In genomic region chr9:128203024-128203841, GRCh38 we compare ENCODE assay signal across 9 cellular contexts. TPM values are rescaled to one million over a fixed set of nuclear protein-coding genes. Genes with fewer than 3 reads are reported as not detected.
DNase-seq lines count a peak whose midpoint lies in the region; ATAC-seq, FAIRE-seq and TF ChIP-seq lines count a peak whose summit lies in the region.
"Had no signal": no experiment of that assay in that cellular context is flagged by ENCODE, and none has a peak within 500 bp of the region (broad histone marks: within the 10 kb centered on the region; RNA-seq: fewer than 3 reads in every experiment).

Gene DNM1, plus strand, starts transcription at chr9:128203379. Its CDS starts 92 bp downstream, at chr9:128203471.

- no peak for FAIRE-seq in HepG2 (lab: Jason Lieb, UNC)
- FAIRE-seq: A204.1 had no signal

- peak; percentile 40; the same call in 1 of the 2 replicates for TF ChIP-seq RAD21 in HepG2 (CRISPR knock-in tag; IDR thresholded peaks at IDR 0.05)

- H3K4me1 ChIP-seq in HepG2 (ENCODE audit: insufficient read depth, low read length), result peaks cover 51% of the 10 kb centered on the region

- H3K79me2 ChIP-seq in HepG2 (ENCODE audit: insufficient read depth, low read length), result no peaks in the 10 kb centered on the region

- peaks cover 6 to 24% of the 10 kb centered on the region in 2 experiments; a peak in 4 of 5 replicates for H3K27me3 ChIP-seq in HepG2 (ENCODE audit: control insufficient read depth in 1 of 2, insufficient read depth in 2 of 2, low read length in 2 of 2)

- WGBS in HepG2 (ENCODE audit: low lambda C conversion rate), result 3% methylated on average over 6 of the region's 91 CpGs

- in situ Hi-C loops in HepG2 (cut with HindIII; ENCODE audit: extremely low pct_ligation_motif_present, low pct_unique_long_range_greater_than_20kb), result no loop called here

- peak within 1 kb of the TSS; percentile 92 for H3K4me2 ChIP-seq in HepG2 (ENCODE audit: low read depth, low read length)

- no peaks in the 10 kb centered on the region for H3K9me3 Mint-ChIP-seq in activated CD4-positive, alpha-beta T cell treated with anti-CD3 and anti-CD28 coated beads, Interleukin-2, amount 10 ng/mL, durations not matched to agents 24 days and 14 days
- no peaks in the 10 kb centered on the region for H3K9me3 Mint-ChIP-seq in dendritic cell treated with granulocyte-macrophage colony-stimulating factor and Interleukin-4, amounts not matched to agents 40 ng/mL and 50 ng/mL, for 4 days

- TF ChIP-seq POLR2A in HepG2 (IDR thresholded peaks at IDR 0.05; ENCODE audit: insufficient read depth in 1 of 2, low read depth in 2 of 2, low read length in 2 of 2), result no peak

- H2AFZ ChIP-seq in HepG2 (ENCODE audit: low read length), result peak within 1 kb of the TSS; percentile 18

- ATAC-seq in HG02885 (IDR thresholded peaks at IDR 0.05; ENCODE audit: poor library complexity, unreplicated experiment) (peak; percentile 83), HepG2 (peak; percentile 82)

- no peaks in the 10 kb centered on the region for H3K9me3 ChIP-seq in HepG2 (ENCODE audit: low read length)

- CTCF ChIA-PET in HepG2 (lab: Yijun Ruan, JAX; ENCODE audit: low intra/inter-chr PET ratio, low total read pairs), result no interaction called here

- no peaks in the 10 kb centered on the region for H3K36me3 ChIP-seq in HepG2 (replicated peaks in 1 of 2; ENCODE audit: control insufficient read depth in 1 of 2, insufficient read depth in 2 of 2, low read length in 2 of 2)

- DNase-seq in DMS 273 (lab: John Stamatoyannopoulos, UW; ENCODE audit: unreplicated experiment) (peak; percentile 89), DMS 273 treated with DMSO at 0.1 percent for 48 hours (lab: John Stamatoyannopoulos, UW) (no peak), NCI-H2196 (lab: John Stamatoyannopoulos, UW; ENCODE audit: unreplicated experiment) (peak; percentile 81), HepG2 (ENCODE audit: low spot score) (no peak)
- DNase-seq in activated CD4-positive, alpha-beta T cell treated with anti-CD3 and anti-CD28 coated beads, Interleukin-2, amount 10 ng/mL, durations not matched to agents 24 days and 14 days, result peak; percentile 95
- DNase-seq in stimulated activated CD4-positive, alpha-beta T cell treated with anti-CD3 and anti-CD28 coated beads, Interleukin-2, amount 100 ng/mL, for 4 hours (ENCODE audit: low read depth), result peak; percentile 49

- peak within 1 kb of the TSS; percentile 64 for H3K27ac Mint-ChIP-seq in activated CD4-positive, alpha-beta T cell treated with anti-CD3 and anti-CD28 coated beads, Interleukin-2, amount 10 ng/mL, durations not matched to agents 24 days and 14 days
- H3K27ac Mint-ChIP-seq in dendritic cell treated with granulocyte-macrophage colony-stimulating factor and Interleukin-4, amounts not matched to agents 40 ng/mL and 50 ng/mL, for 4 days, result peak within 1 kb of the TSS; percentile 70

- TF ChIP-seq CTCF in HepG2 (CRISPR knock-in tag; IDR thresholded peaks at IDR 0.05), result peak; percentile 70

- H4K20me1 ChIP-seq in HepG2 (ENCODE audit: insufficient read depth, low read length), result no peaks in the 10 kb centered on the region

- no TSS peak for BruUV-seq in HepG2 (replicated peaks; lab: Mats Ljungman, UMichigan)

- intact Hi-C loops in activated CD4-positive, alpha-beta T cell treated with anti-CD3 and anti-CD28 coated beads, Interleukin-2, amount 10 ng/mL, durations not matched to agents 24 days and 14 days (cut with micrococcal nuclease), result loop anchor here (1.0 to 5.0 kb wide), 4 partner anchors 12 to 139 kb away; partner anchors contain the start of genes CIZ1, PTGES2 and SLC27A4
- intact Hi-C loops in dendritic cell treated with granulocyte-macrophage colony-stimulating factor and Interleukin-4, amounts not matched to agents 40 ng/mL and 50 ng/mL, for 4 days (cut with micrococcal nuclease), result no loop called here
- intact Hi-C loops in HepG2 (cut with micrococcal nuclease; ENCODE audit: unreplicated experiment), result no loop called here

- POLR2A ChIA-PET in HepG2 (lab: Yijun Ruan, JAX), result no interaction called here

- peaks cover 32% of the 10 kb centered on the region for H3K27me3 Mint-ChIP-seq in activated CD4-positive, alpha-beta T cell treated with anti-CD3 and anti-CD28 coated beads, Interleukin-2, amount 10 ng/mL, durations not matched to agents 24 days and 14 days
- peaks cover 26% of the 10 kb centered on the region for H3K27me3 Mint-ChIP-seq in dendritic cell treated with granulocyte-macrophage colony-stimulating factor and Interleukin-4, amounts not matched to agents 40 ng/mL and 50 ng/mL, for 4 days

- peak within 1 kb of the TSS; percentile 50 for H3K9ac ChIP-seq in HepG2 (ENCODE audit: insufficient read depth, low read depth, low read length)

- peak within 1 kb of the TSS; percentile 54 to 77 (median 69); a peak in 5 of 6 replicates for H3K4me3 ChIP-seq in HepG2 (replicated peaks in 1 of 3; ENCODE audit: insufficient read depth in 1 of 3, low read depth in 2 of 3, low read length in 3 of 3)

- H3K4me1 Mint-ChIP-seq in activated CD4-positive, alpha-beta T cell treated with anti-CD3 and anti-CD28 coated beads, Interleukin-2, amount 10 ng/mL, durations not matched to agents 24 days and 14 days, result peaks cover 16% of the 10 kb centered on the region
- H3K4me1 Mint-ChIP-seq in dendritic cell treated with granulocyte-macrophage colony-stimulating factor and Interleukin-4, amounts not matched to agents 40 ng/mL and 50 ng/mL, for 4 days (ENCODE audit: low read depth), result peaks cover 36% of the 10 kb centered on the region

- no peak within 1 kb of the TSS for H3K27ac ChIP-seq in HepG2 (ENCODE audit: extremely low read length, insufficient read depth, low read length)

- H3K4me3 Mint-ChIP-seq in activated CD4-positive, alpha-beta T cell treated with anti-CD3 and anti-CD28 coated beads, Interleukin-2, amount 10 ng/mL, durations not matched to agents 24 days and 14 days, result peak within 1 kb of the TSS; percentile 72
- peak within 1 kb of the TSS; percentile 82 for H3K4me3 Mint-ChIP-seq in dendritic cell treated with granulocyte-macrophage colony-stimulating factor and Interleukin-4, amounts not matched to agents 40 ng/mL and 50 ng/mL, for 4 days

- no peaks in the 10 kb centered on the region for H3K36me3 Mint-ChIP-seq in activated CD4-positive, alpha-beta T cell treated with anti-CD3 and anti-CD28 coated beads, Interleukin-2, amount 10 ng/mL, durations not matched to agents 24 days and 14 days (ENCODE audit: low read depth)
- no peaks in the 10 kb centered on the region for H3K36me3 Mint-ChIP-seq in dendritic cell treated with granulocyte-macrophage colony-stimulating factor and Interleukin-4, amounts not matched to agents 40 ng/mL and 50 ng/mL, for 4 days (ENCODE audit: low read depth)

- TF ChIP-seq EP300 in HepG2 (IDR thresholded peaks at IDR 0.05; ENCODE audit: low read depth in 2 of 2, low read length in 2 of 2) (no peak), HepG2 (CRISPR knock-in tag; IDR thresholded peaks at IDR 0.05; ENCODE audit: borderline replicate concordance) (no peak)

TF ChIP-seq in HepG2, 621 proteins besides CTCF, POLR2A, EP300 and RAD21 (continues in another document):
- no peak for TF ChIP-seq ARID3A (IDR thresholded peaks at IDR 0.05; ENCODE audit: low read depth, low read length)
- TF ChIP-seq ZNF709 (CRISPR knock-in tag; IDR thresholded peaks at IDR 0.05), result no peak
- TF ChIP-seq MXI1 (IDR thresholded peaks at IDR 0.05; ENCODE audit: borderline replicate concordance, low read depth, low read length), result no peak; the same call in 2 of the 3 replicates
- no peak for TF ChIP-seq ARID2 (CRISPR knock-in tag; IDR thresholded peaks at IDR 0.05; ENCODE audit: borderline replicate concordance)
- no peak for TF ChIP-seq DMAP1 (CRISPR knock-in tag; IDR thresholded peaks at IDR 0.05)
- no peak for TF ChIP-seq SCMH1 (CRISPR knock-in tag; IDR thresholded peaks at IDR 0.05; ENCODE audit: borderline replicate concordance)
- TF ChIP-seq BHLHE40 (IDR thresholded peaks at IDR 0.05; ENCODE audit: low read length), result peak; percentile 21; the same call in 1 of the 2 replicates

RNA-seq across cellular contexts. Expression of gene DNM1, which starts in this region (rescaled TPM):
- 0.95 and 1.5 TPM in 2 replicates for total RNA-seq in activated CD4-positive, alpha-beta T cell treated with anti-CD3 and anti-CD28 coated beads, Interleukin-2, amount 10 ng/mL, durations not matched to agents 24 days and 14 days
- total RNA-seq in HepG2 (2016; rRNA removed; fragmentation: Illumina TruSeq; extraction: Trizol), result 0.13 and 0.15 TPM in 2 replicates
- total RNA-seq in HepG2 (2016; cell fraction: cytosol; rRNA removed; fragmentation: Illumina TruSeq; extraction: Trizol; ENCODE audit: low read depth), result 0.10 TPM in 1 of 2 replicates, not detected in the other
- 0.15 TPM in 1 of 2 replicates, not detected in the other for total RNA-seq in HepG2 (2016; cell fraction: insoluble cytoplasmic fraction; rRNA removed; fragmentation: Illumina TruSeq; extraction: Trizol)
- total RNA-seq in HepG2 (2016; cell fraction: membrane; rRNA removed; fragmentation: Illumina TruSeq; extraction: Trizol), result 0.21 TPM in 1 of 2 replicates, not detected in the other
- 0.22 and 0.38 TPM in 2 replicates for total RNA-seq in HepG2 (2016; cell fraction: nucleus; rRNA removed; fragmentation: Illumina TruSeq; extraction: Trizol)
- polyA plus RNA-seq in HepG2 (2011; rRNA removed), result 0.58 and 0.91 TPM in 2 replicates
- 0.10 and 0.23 TPM in 2 replicates for polyA plus RNA-seq in HepG2 (2011; cell fraction: cytosol; rRNA removed)
- polyA plus RNA-seq in HepG2 (2011; cell fraction: nucleus; rRNA removed), result 5.5 and 6.4 TPM in 2 replicates
- 1.1 and 1.8 TPM in 2 replicates for polyA plus RNA-seq in HepG2 (2012)
- 0.06 and 2.2 TPM in 2 replicates for polyA plus RNA-seq in HepG2 (2016; cell fraction: cytosol; fragmentation: Illumina TruSeq; extraction: Trizol; ENCODE audit: low read depth)
- 0.17 and 0.45 TPM in 2 replicates for polyA plus RNA-seq in HepG2 (2016; cell fraction: insoluble cytoplasmic fraction; fragmentation: Illumina TruSeq; extraction: Trizol; ENCODE audit: low read depth)
- polyA plus RNA-seq in HepG2 (2016; cell fraction: membrane; fragmentation: Illumina TruSeq; extraction: Trizol; ENCODE audit: low read depth), result 0.13 TPM in 1 of 2 replicates, not detected in the other
- polyA plus RNA-seq in HepG2 (2016; cell fraction: nucleus; fragmentation: Illumina TruSeq; extraction: Trizol; ENCODE audit: insufficient read depth, low read depth), result 0.47 and 1.9 TPM in 2 replicates
- polyA minus RNA-seq in HepG2 (2011; rRNA and poly(A)+ RNA removed; ENCODE audit: low replicate concordance), result 2.0 and 4.0 TPM in 2 replicates
- 0.69 TPM in 1 of 2 replicates, not detected in the other for polyA minus RNA-seq in HepG2 (2011; cell fraction: cytosol; rRNA and poly(A)+ RNA removed)
- 5.0 and 6.2 TPM in 2 replicates for polyA minus RNA-seq in HepG2 (2011; cell fraction: nucleus; rRNA and poly(A)+ RNA removed)

Comparison
In these comparisons a context has a peak if more than half of its experiments do, and no peak if none do; other contexts are left out.
1. DNase-seq: peak in DMS 273 (single experiment), NCI-H2196 (single experiment), activated CD4-positive, alpha-beta T cell treated with anti-CD3 and anti-CD28 coated beads, Interleukin-2, amount 10 ng/mL, durations not matched to agents 24 days and 14 days (single experiment) and stimulated activated CD4-positive, alpha-beta T cell treated with anti-CD3 and anti-CD28 coated beads, Interleukin-2, amount 100 ng/mL, for 4 hours (single experiment); none in DMS 273 treated with DMSO at 0.1 percent for 48 hours (single experiment) and HepG2 (single experiment).